17 cellular contexts compared by ENCODE assay signal in the genomic region with DNA sequence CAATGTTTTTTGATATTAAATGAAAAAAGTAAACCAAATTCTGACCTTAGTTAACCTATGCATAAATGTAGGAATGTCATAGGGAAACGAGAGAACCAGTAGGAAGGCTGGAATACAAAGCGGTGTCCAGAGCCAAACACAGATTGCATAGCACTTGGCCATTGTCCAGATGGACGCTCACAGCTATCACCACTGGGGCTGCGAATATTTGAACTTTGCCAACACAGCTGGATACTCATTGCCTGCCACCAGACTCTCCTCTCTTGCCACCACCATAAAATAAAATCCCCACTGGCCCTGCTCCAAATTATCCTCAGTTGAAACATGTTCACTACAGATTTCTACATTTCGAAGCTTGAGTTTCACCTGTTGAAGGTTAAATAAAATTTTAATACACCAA.
DNase-seq lines count a peak whose midpoint lies in the region; ATAC-seq, FAIRE-seq and TF ChIP-seq lines count a peak whose summit lies in the region.
"Had no signal": no experiment of that assay in that cellular context is flagged by ENCODE, and none has a peak within 500 bp of the region (broad histone marks: within the 10 kb centered on the region; RNA-seq: fewer than 3 reads in every experiment).

No MANE protein-coding gene starts in this region.

- WGBS in A549 (ENCODE audit: missing lambda C conversion rate), result 40% methylated on average over 5 of the region's 5 CpGs
- WGBS in HepG2 (ENCODE audit: low lambda C conversion rate), result 6% methylated on average over 5 of the region's 5 CpGs
- 89 to 100% methylated on average over 1 to 5 of the region's 5 CpGs for WGBS in endodermal cell (ENCODE audit: insufficient coverage in 1 of 2, insufficient read length in 1 of 2), 2 experiments

- H3K4me3 ChIP-seq in A549 (no peak overlapping the region), dorsolateral prefrontal cortex (peak overlapping the region in 1 of 59 donors; percentile 8), HepG2 (replicated peaks in 1 of 3; ENCODE audit: insufficient read depth in 1 of 3, low read depth in 2 of 3, low read length in 3 of 3) (no peak overlapping the region), endodermal cell (ENCODE audit: low read length) (no peak overlapping the region)
- H3K4me3 ChIP-seq: lower lobe of right lung had no signal

- no peaks in the 10 kb centered on the region for H3K27me3 Mint-ChIP-seq in endodermal cell (ENCODE audit: insufficient read depth)
- H3K27me3 Mint-ChIP-seq: activated naive CD8-positive, alpha-beta T cell treated with anti-CD3 and anti-CD28 coated beads, Interleukin-2, amount 10 ng/mL, durations not matched to agents 7 days and 5 days; stimulated activated naive CD8-positive, alpha-beta T cell treated with anti-CD3 and anti-CD28 coated beads, Interleukin-15, amount 100 ng/mL, for 72 hours had no signal

- 0 out of 6 replicates have a peak, but pooled peaks of 1 of the 2 experiments have one; percentile 38 for ATAC-seq in A549
- peak; percentile 56; the same call in 2 of the 3 replicates for ATAC-seq in HepG2
- ATAC-seq in GM18870 (IDR thresholded peaks at IDR 0.05; ENCODE audit: unreplicated experiment), result no peak
- ATAC-seq: stimulated activated naive CD8-positive, alpha-beta T cell treated with anti-CD3 and anti-CD28 coated beads, Interleukin-15, amount 100 ng/mL, for 72 hours had no signal

- H3K36me3 ChIP-seq in HepG2 (replicated peaks in 1 of 2; ENCODE audit: control insufficient read depth in 1 of 2, insufficient read depth in 2 of 2, low read length in 2 of 2) (no peaks in the 10 kb centered on the region), endodermal cell (ENCODE audit: control insufficient read depth, insufficient read depth, low read length) (peaks cover 3% of the 10 kb centered on the region)
- H3K36me3 ChIP-seq: lower lobe of right lung, neutrophil had no signal

- no peaks in the 10 kb centered on the region for H4K20me1 ChIP-seq in HepG2 (ENCODE audit: insufficient read depth, low read length)

- H2AFZ ChIP-seq in HepG2 (ENCODE audit: low read length), result no peak overlapping the region

- H3K4me2 ChIP-seq in A549, result peak overlapping the region; percentile 25; the same call in 2 of the 3 replicates
- H3K4me2 ChIP-seq in HepG2 (ENCODE audit: low read depth, low read length), result no peak overlapping the region

- DNase-seq in A549 (ENCODE audit: low read depth in 1 of 2, low spot score in 1 of 2) (no peak), NCI-H2029 (lab: John Stamatoyannopoulos, UW) (peak; percentile 20), dorsolateral prefrontal cortex (peak in 8 of 10 donors; percentile 21 to 66 (median 45)), HepG2 (ENCODE audit: low spot score) (no peak), endodermal cell (no peak), NAMALWA (ENCODE audit: low spot score) (no peak), HuH-7 (ENCODE audit: low spot score) (no peak)
- DNase-seq: activated CD4-positive, alpha-beta T cell treated with anti-CD3 and anti-CD28 coated beads for 1 hour; activated naive CD8-positive, alpha-beta T cell treated with anti-CD3 and anti-CD28 coated beads, Interleukin-2, amount 10 ng/mL, durations not matched to agents 7 days and 5 days; activated T-cell treated with anti-CD3 and anti-CD28 coated beads, Interleukin-2, amount 50 U/mL, for 1 hour; erythroblast; lower lobe of right lung; NCI-H1417; NCI-H524; stimulated activated naive CD8-positive, alpha-beta T cell treated with anti-CD3 and anti-CD28 coated beads, Interleukin-15, amount 100 ng/mL, for 72 hours had no signal

- TF ChIP-seq CTCF in A549 (IDR thresholded peaks at IDR 0.05), result no peak
- peak in 3 of 56 donors; percentile 5 to 15 (median 12) for TF ChIP-seq CTCF in dorsolateral prefrontal cortex (IDR thresholded peaks at IDR 0.05 in 54 of 56, conservative IDR thresholded peaks at IDR 0.05 in 2 of 56; ENCODE audit: low read depth in 1 of 56, partially characterized antibody in 56 of 56)
- TF ChIP-seq CTCF in HepG2 (CRISPR knock-in tag; IDR thresholded peaks at IDR 0.05), result no peak
- no peak for TF ChIP-seq CTCF in endodermal cell (conservative IDR thresholded peaks at IDR 0.05)

- H3K4me1 Mint-ChIP-seq in endodermal cell, result peaks cover 6% of the 10 kb centered on the region
- H3K4me1 Mint-ChIP-seq: activated naive CD8-positive, alpha-beta T cell treated with anti-CD3 and anti-CD28 coated beads, Interleukin-2, amount 10 ng/mL, durations not matched to agents 7 days and 5 days; stimulated activated naive CD8-positive, alpha-beta T cell treated with anti-CD3 and anti-CD28 coated beads, Interleukin-15, amount 100 ng/mL, for 72 hours had no signal

- no TSS peak for BruUV-seq in HepG2 (replicated peaks; lab: Mats Ljungman, UMichigan)

- no peak for TF ChIP-seq POLR2A in A549 (IDR thresholded peaks at IDR 0.05; ENCODE audit: low read length)
- no peak for TF ChIP-seq POLR2A in HepG2 (IDR thresholded peaks at IDR 0.05; ENCODE audit: insufficient read depth in 1 of 2, low read depth in 2 of 2, low read length in 2 of 2)

- H3K27me3 ChIP-seq in dorsolateral prefrontal cortex, result no peaks in the 10 kb centered on the region
- no peaks in the 10 kb centered on the region; a peak in 1 of 5 replicates for H3K27me3 ChIP-seq in HepG2 (ENCODE audit: control insufficient read depth in 1 of 2, insufficient read depth in 2 of 2, low read length in 2 of 2)
- no peaks in the 10 kb centered on the region for H3K27me3 ChIP-seq in endodermal cell (ENCODE audit: control insufficient read depth, insufficient read depth, low read length, poor library complexity, severe bottlenecking)
- H3K27me3 ChIP-seq: neutrophil had no signal

- POLR2A ChIA-PET in A549 (lab: Yijun Ruan, JAX) (no interaction called here), HepG2 (lab: Yijun Ruan, JAX) (no interaction called here)

- no peak for TF ChIP-seq RAD21 in A549 (conservative IDR thresholded peaks at IDR 0.05 in 1 of 2, IDR thresholded peaks at IDR 0.05 in 1 of 2)
- no peak for TF ChIP-seq RAD21 in HepG2 (CRISPR knock-in tag; IDR thresholded peaks at IDR 0.05)

- no peak overlapping the region for H3K4me3 Mint-ChIP-seq in endodermal cell
- H3K4me3 Mint-ChIP-seq: activated naive CD8-positive, alpha-beta T cell treated with anti-CD3 and anti-CD28 coated beads, Interleukin-2, amount 10 ng/mL, durations not matched to agents 7 days and 5 days; stimulated activated naive CD8-positive, alpha-beta T cell treated with anti-CD3 and anti-CD28 coated beads, Interleukin-15, amount 100 ng/mL, for 72 hours had no signal

- H3K9ac ChIP-seq in HepG2 (ENCODE audit: insufficient read depth, low read depth, low read length) (no peak overlapping the region), endodermal cell (ENCODE audit: extremely low read depth, low read length, poor library complexity, severe bottlenecking) (no peak overlapping the region)

- CTCF ChIA-PET in A549 (lab: Yijun Ruan, JAX) (no interaction called here), HepG2 (lab: Yijun Ruan, JAX; ENCODE audit: low intra/inter-chr PET ratio, low total read pairs) (no interaction called here)

- in situ Hi-C loops in HepG2 (cut with HindIII; ENCODE audit: extremely low pct_ligation_motif_present, low pct_unique_long_range_greater_than_20kb), result no loop called here

- peaks cover 11% of the 10 kb centered on the region for H3K9me3 Mint-ChIP-seq in endodermal cell
- H3K9me3 Mint-ChIP-seq: activated naive CD8-positive, alpha-beta T cell treated with anti-CD3 and anti-CD28 coated beads, Interleukin-2, amount 10 ng/mL, durations not matched to agents 7 days and 5 days; stimulated activated naive CD8-positive, alpha-beta T cell treated with anti-CD3 and anti-CD28 coated beads, Interleukin-15, amount 100 ng/mL, for 72 hours had no signal

- FAIRE-seq in A549 (lab: Jason Lieb, UNC) (no peak), HepG2 (lab: Jason Lieb, UNC) (no peak)

- no peaks in the 10 kb centered on the region for H3K4me1 ChIP-seq in A549
- no peaks in the 10 kb centered on the region for H3K4me1 ChIP-seq in HepG2 (ENCODE audit: insufficient read depth, low read length)
- no peaks in the 10 kb centered on the region for H3K4me1 ChIP-seq in endodermal cell (ENCODE audit: control insufficient read depth, insufficient read depth, low read length)
- H3K4me1 ChIP-seq: lower lobe of right lung had no signal

- peaks cover 3% of the 10 kb centered on the region for H3K36me3 Mint-ChIP-seq in endodermal cell (ENCODE audit: low read depth)
- H3K36me3 Mint-ChIP-seq: activated naive CD8-positive, alpha-beta T cell treated with anti-CD3 and anti-CD28 coated beads, Interleukin-2, amount 10 ng/mL, durations not matched to agents 7 days and 5 days had no signal

- H3K27ac Mint-ChIP-seq in endodermal cell, result no peak overlapping the region
- H3K27ac Mint-ChIP-seq: activated naive CD8-positive, alpha-beta T cell treated with anti-CD3 and anti-CD28 coated beads, Interleukin-2, amount 10 ng/mL, durations not matched to agents 7 days and 5 days; stimulated activated naive CD8-positive, alpha-beta T cell treated with anti-CD3 and anti-CD28 coated beads, Interleukin-15, amount 100 ng/mL, for 72 hours had no signal

- H3K9me3 ChIP-seq in A549 (no peaks in the 10 kb centered on the region), HepG2 (ENCODE audit: low read length) (no peaks in the 10 kb centered on the region), endodermal cell (ENCODE audit: control insufficient read depth, low read length) (peaks cover 20% of the 10 kb centered on the region)
- H3K9me3 ChIP-seq: lower lobe of right lung, neutrophil had no signal

- intact Hi-C loops in dorsolateral prefrontal cortex (cut with DNase I) (no loop called here), HepG2 (cut with micrococcal nuclease; ENCODE audit: unreplicated experiment) (no loop called here)

- TF ChIP-seq EP300 in A549 (IDR thresholded peaks at IDR 0.05) (no peak), HepG2 (IDR thresholded peaks at IDR 0.05; ENCODE audit: low read depth in 2 of 2, low read length in 2 of 2) (no peak), HepG2 (CRISPR knock-in tag; IDR thresholded peaks at IDR 0.05; ENCODE audit: borderline replicate concordance) (no peak)

- no peaks in the 10 kb centered on the region for H3K79me2 ChIP-seq in HepG2 (ENCODE audit: insufficient read depth, low read length)

- H3K27ac ChIP-seq in A549 (no peak overlapping the region), dorsolateral prefrontal cortex (no peak overlapping the region), HepG2 (ENCODE audit: extremely low read length, insufficient read depth, low read length) (no peak overlapping the region), endodermal cell (ENCODE audit: low read depth, low read length) (no peak overlapping the region)
- H3K27ac ChIP-seq: lower lobe of right lung, neutrophil had no signal

TF ChIP-seq in A549, 52 proteins besides CTCF, POLR2A, EP300 and RAD21 (continues in another document):
- TF ChIP-seq FOSL2 (IDR thresholded peaks at IDR 0.05) (no peak), FOSL2 (CRISPR knock-in tag; IDR thresholded peaks at IDR 0.05) (no peak), PHF8 (IDR thresholded peaks at IDR 0.05; ENCODE audit: borderline replicate concordance, low read depth) (no peak)

TF ChIP-seq in HepG2, 621 proteins besides CTCF, POLR2A, EP300 and RAD21 (continues in another document):
- no peak for TF ChIP-seq ISL2 (CRISPR knock-in tag; IDR thresholded peaks at IDR 0.05)

Comparison
In these comparisons a context has a peak if more than half of its experiments do, and no peak if none do; other contexts are left out.
1. DNase-seq: peak in NCI-H2029 (single experiment) and dorsolateral prefrontal cortex (8 of 10); none in A549 (0 of 2), HepG2 (single experiment), endodermal cell (single experiment), NAMALWA (single experiment) and HuH-7 (single experiment).